Comparison of ENCODE assay signal across 23 cellular contexts in the genomic region with DNA sequence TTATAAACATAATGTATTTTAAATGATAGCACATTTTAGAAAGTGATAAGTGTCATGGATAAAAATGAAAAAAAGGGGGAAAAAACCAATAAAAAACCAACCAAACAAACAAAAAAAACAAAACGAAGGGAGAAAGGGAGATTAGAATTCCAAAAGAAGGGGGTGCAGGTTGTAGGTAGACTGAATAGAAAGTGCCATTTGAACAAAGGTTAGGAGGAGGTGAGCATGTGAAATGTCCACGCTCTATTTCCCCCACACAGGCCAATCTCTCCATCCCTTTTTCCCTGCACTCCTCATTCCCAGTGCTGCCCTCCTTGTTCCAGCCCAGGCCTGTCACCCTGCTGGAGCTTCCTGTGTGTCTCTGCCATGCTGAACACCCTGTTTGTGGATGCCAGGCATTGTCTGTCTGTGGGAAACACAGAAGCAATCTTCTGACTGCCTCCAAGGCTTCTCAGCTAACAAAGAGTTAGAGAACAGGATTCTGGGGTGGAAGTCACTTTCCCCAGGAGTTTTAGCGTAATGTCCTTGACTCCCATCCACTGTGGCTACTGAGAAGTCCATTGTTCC.
DNase-seq lines count a peak whose midpoint lies in the region; ATAC-seq, FAIRE-seq and TF ChIP-seq lines count a peak whose summit lies in the region.
"Had no signal": no experiment of that assay in that cellular context is flagged by ENCODE, and none has a peak within 500 bp of the region (broad histone marks: within the 10 kb centered on the region; RNA-seq: fewer than 3 reads in every experiment).

No MANE protein-coding gene starts in this region.

- no peaks in the 10 kb centered on the region for H3K36me3 Mint-ChIP-seq in activated CD8-positive, alpha-beta memory T cell treated with anti-CD3 and anti-CD28 coated beads, Interleukin-2, amount 10 ng/mL, durations not matched to agents 7 days and 5 days
- no peaks in the 10 kb centered on the region for H3K36me3 Mint-ChIP-seq in activated naive CD4-positive, alpha-beta T cell treated with anti-CD3 and anti-CD28 coated beads, Interleukin-2, amount 50 U/mL, for 72 hours
- H3K36me3 Mint-ChIP-seq in endothelial cell (ENCODE audit: low read depth, unreplicated experiment) = no peaks in the 10 kb centered on the region
- H3K36me3 Mint-ChIP-seq: CD4-positive, alpha-beta memory T cell had no signal

- POLR2A ChIA-PET in RWPE1 (lab: Yijun Ruan, JAX; ENCODE audit: low non-redundant PET) = no interaction called here

- no peaks in the 10 kb centered on the region for H3K4me1 ChIP-seq in keratinocyte (ENCODE audit: control insufficient read depth, extremely low read depth, insufficient read depth, low read length)

- no peak overlapping the region for H3K27ac Mint-ChIP-seq in activated CD8-positive, alpha-beta memory T cell treated with anti-CD3 and anti-CD28 coated beads, Interleukin-2, amount 10 ng/mL, durations not matched to agents 7 days and 5 days
- no peak overlapping the region for H3K27ac Mint-ChIP-seq in activated naive CD4-positive, alpha-beta T cell treated with anti-CD3 and anti-CD28 coated beads, Interleukin-2, amount 50 U/mL, for 72 hours
- no peak overlapping the region for H3K27ac Mint-ChIP-seq in endothelial cell (ENCODE audit: unreplicated experiment)
- H3K27ac Mint-ChIP-seq: B cell; CD4-positive, alpha-beta memory T cell had no signal

- H3K9me1 ChIP-seq in keratinocyte (ENCODE audit: control insufficient read depth, extremely low read depth, insufficient read depth, low read length) = no peaks in the 10 kb centered on the region

- intact Hi-C loops in sciatic nerve (cut with DNase I) = no loop called here

- no peak overlapping the region for H3K4me3 Mint-ChIP-seq in activated CD8-positive, alpha-beta memory T cell treated with anti-CD3 and anti-CD28 coated beads, Interleukin-2, amount 10 ng/mL, durations not matched to agents 7 days and 5 days
- no peak overlapping the region for H3K4me3 Mint-ChIP-seq in endothelial cell (ENCODE audit: unreplicated experiment)
- H3K4me3 Mint-ChIP-seq: B cell; CD4-positive, alpha-beta memory T cell had no signal

- H3K36me3 ChIP-seq in keratinocyte (ENCODE audit: control insufficient read depth in 2 of 2, extremely low read depth in 1 of 2, insufficient read depth in 2 of 2, low read length in 2 of 2) = no peaks in the 10 kb centered on the region

- H2AFZ ChIP-seq in keratinocyte (ENCODE audit: control insufficient read depth, low read length) = peak overlapping the region; percentile 14

- H3K9ac ChIP-seq in keratinocyte (ENCODE audit: control insufficient read depth, extremely low read depth, insufficient read depth, low read length) = no peak overlapping the region

- no peaks in the 10 kb centered on the region for H4K20me1 ChIP-seq in keratinocyte (ENCODE audit: control insufficient read depth, extremely low read depth, insufficient read depth, low read length)

- no peak overlapping the region for H3K4me3 ChIP-seq in keratinocyte (ENCODE audit: control insufficient read depth in 2 of 3, extremely low read depth in 1 of 3, insufficient read depth in 2 of 3, low read depth in 1 of 3, low read length in 3 of 3)

- H3K27ac ChIP-seq in keratinocyte (ENCODE audit: control insufficient read depth, insufficient read depth, low read length) = no peak overlapping the region
- H3K27ac ChIP-seq in RWPE1 = no peak overlapping the region

- dilution Hi-C loops in keratinocyte (cut with MboI; ENCODE audit: extremely low pct_ligation_motif_present, low sequenced_read_pairs) = no loop called here

- DNase-seq in activated CD8-positive, alpha-beta memory T cell treated with anti-CD3 and anti-CD28 coated beads, Interleukin-2, amount 10 ng/mL, durations not matched to agents 7 days and 5 days = peak; percentile 9
- no peak for DNase-seq in activated CD8-positive, alpha-beta memory T cell treated with anti-CD3 and anti-CD28 coated beads, Interleukin-2, amount 50 U/mL, for 48 hours
- DNase-seq in cerebellar cortex (ENCODE audit: low spot score) (peak; percentile 71), keratinocyte (ENCODE audit: low read depth, low spot score) (no peak), sciatic nerve (ENCODE audit: low spot score) (no peak), RWPE1 (ENCODE audit: low spot score) (no peak), endothelial cell (ENCODE audit: low spot score) (no peak)
- DNase-seq in activated naive CD4-positive, alpha-beta T cell treated with anti-CD3 and anti-CD28 coated beads, Interleukin-2, amount 50 U/mL, for 72 hours (ENCODE audit: low spot score in 2 of 2) = no peak
- DNase-seq: 8988T; CD4-positive, alpha-beta memory T cell; DMS53; KG1; MV-4-11; NCI-H187; NCI-H2107; NCI-H2227 treated with DMSO at 0.1 percent for 48 hours; NCI-H524; NCI-H82 had no signal

- H3K9me3 ChIP-seq in keratinocyte (ENCODE audit: control insufficient read depth, low read depth, low read length) = no peaks in the 10 kb centered on the region

- H3K4me1 Mint-ChIP-seq in activated CD8-positive, alpha-beta memory T cell treated with anti-CD3 and anti-CD28 coated beads, Interleukin-2, amount 10 ng/mL, durations not matched to agents 7 days and 5 days = no peaks in the 10 kb centered on the region
- peaks cover 7% of the 10 kb centered on the region for H3K4me1 Mint-ChIP-seq in endothelial cell (ENCODE audit: unreplicated experiment)
- H3K4me1 Mint-ChIP-seq: B cell; CD4-positive, alpha-beta memory T cell had no signal

- no peak for TF ChIP-seq CTCF in keratinocyte (optimal IDR thresholded peaks at IDR 0.05 in 1 of 3, IDR thresholded peaks at IDR 0.05 in 1 of 3, conservative IDR thresholded peaks at IDR 0.05 in 1 of 3; ENCODE audit: extremely low read depth in 1 of 3, insufficient read depth in 2 of 3, low read length in 3 of 3)
- no peak for TF ChIP-seq CTCF in RWPE1 (conservative IDR thresholded peaks at IDR 0.05; ENCODE audit: low read depth)
- no peak for TF ChIP-seq CTCF in endothelial cell (IDR thresholded peaks at IDR 0.05; ENCODE audit: unreplicated experiment)

- H3K27me3 ChIP-seq in keratinocyte (ENCODE audit: control insufficient read depth, extremely low read depth, insufficient read depth, low read length) = no peaks in the 10 kb centered on the region

- no peaks in the 10 kb centered on the region for H3K79me2 ChIP-seq in keratinocyte (ENCODE audit: control insufficient read depth, insufficient read depth, low read length)

- FAIRE-seq in keratinocyte (lab: Jason Lieb, UNC) = no peak
- FAIRE-seq: GM12892, GM18507, H54 had no signal

- CTCF ChIA-PET in activated CD8-positive, alpha-beta memory T cell treated with anti-CD3 and anti-CD28 coated beads, Interleukin-2, amount 10 ng/mL, durations not matched to agents 7 days and 5 days (lab: Charles Lee) = no interaction called here
- CTCF ChIA-PET in RWPE1 (lab: Yijun Ruan, JAX) = interaction anchor here (0.6 kb wide), 1 partner anchor 91 kb away, joined by 3 read pairs; no protein-coding TSS in a partner anchor

- no peak overlapping the region for H3K4me2 ChIP-seq in keratinocyte (ENCODE audit: control insufficient read depth, extremely low read depth, insufficient read depth, low read depth, low read length)

- no peaks in the 10 kb centered on the region for H3K9me3 Mint-ChIP-seq in activated CD8-positive, alpha-beta memory T cell treated with anti-CD3 and anti-CD28 coated beads, Interleukin-2, amount 10 ng/mL, durations not matched to agents 7 days and 5 days (ENCODE audit: low read depth)
- peaks cover 3 to 7% of the 10 kb centered on the region in 2 donors for H3K9me3 Mint-ChIP-seq in activated naive CD4-positive, alpha-beta T cell treated with anti-CD3 and anti-CD28 coated beads, Interleukin-2, amount 50 U/mL, for 72 hours
- no peaks in the 10 kb centered on the region for H3K9me3 Mint-ChIP-seq in endothelial cell (ENCODE audit: unreplicated experiment)

- no peaks in the 10 kb centered on the region for H3K27me3 Mint-ChIP-seq in activated CD8-positive, alpha-beta memory T cell treated with anti-CD3 and anti-CD28 coated beads, Interleukin-2, amount 10 ng/mL, durations not matched to agents 7 days and 5 days
- peaks cover 4% of the 10 kb centered on the region for H3K27me3 Mint-ChIP-seq in endothelial cell (ENCODE audit: unreplicated experiment)
- H3K27me3 Mint-ChIP-seq: B cell had no signal

- ATAC-seq in activated CD8-positive, alpha-beta memory T cell treated with anti-CD3 and anti-CD28 coated beads, Interleukin-2, amount 10 ng/mL, durations not matched to agents 7 days and 5 days = no peak
- ATAC-seq in sciatic nerve = peak; percentile 60
- no peak for ATAC-seq in activated naive CD4-positive, alpha-beta T cell treated with anti-CD3 and anti-CD28 coated beads, Interleukin-2, amount 50 U/mL, for 72 hours
- ATAC-seq: Panc1 had no signal

Comparison
In these comparisons a context has a peak if more than half of its experiments do, and no peak if none do; other contexts are left out.
1. DNase-seq: peak in activated CD8-positive, alpha-beta memory T cell treated with anti-CD3 and anti-CD28 coated beads, Interleukin-2, amount 10 ng/mL, durations not matched to agents 7 days and 5 days (single experiment) and cerebellar cortex (single experiment); none in activated CD8-positive, alpha-beta memory T cell treated with anti-CD3 and anti-CD28 coated beads, Interleukin-2, amount 50 U/mL, for 48 hours (single experiment), keratinocyte (single experiment), sciatic nerve (single experiment), RWPE1 (single experiment), activated naive CD4-positive, alpha-beta T cell treated with anti-CD3 and anti-CD28 coated beads, Interleukin-2, amount 50 U/mL, for 72 hours (0 of 2) and endothelial cell (single experiment).